ENCODE assay signal across 10 cellular contexts in genomic region chr22:45212992-45213751, GRCh38. TPM values are rescaled to one million over a fixed set of nuclear protein-coding genes. Genes with fewer than 3 reads are reported as not detected.
DNase-seq lines count a peak whose midpoint lies in the region; ATAC-seq and TF ChIP-seq lines count a peak whose summit lies in the region.
"Had no signal": no experiment of that assay in that cellular context is flagged by ENCODE, and none has a peak within 500 bp of the region (broad histone marks: within the 10 kb centered on the region; RNA-seq: fewer than 3 reads in every experiment).

No MANE protein-coding gene starts in this region.

- DNase-seq in Right ventricle myocardium inferior (ENCODE audit: missing footprints) (no peak), cardiac septum (ENCODE audit: low spot score) (no peak), chondrocyte (ENCODE audit: low spot score) (peak; percentile 72), midbrain (lab: John Stamatoyannopoulos, UW) (peak; percentile 67), vagina (ENCODE audit: extremely low spot score in 2 of 2) (no peak)
- no peak for DNase-seq in activated T-cell treated with anti-CD3 and anti-CD28 coated beads, Interleukin-2, amount 50 U/mL, for 72 hours
- no peak for DNase-seq in stimulated activated CD4-positive, alpha-beta T cell treated with anti-CD3 and anti-CD28 coated beads, Interleukin-4, amount 100 ng/mL, for 4 hours
- DNase-seq: 8988T had no signal

- no peak for TF ChIP-seq POLR2A in vagina (IDR thresholded peaks at IDR 0.05)

- TF ChIP-seq CTCF in chondrocyte (IDR thresholded peaks at IDR 0.05) (no peak), vagina (IDR thresholded peaks at IDR 0.05) (no peak)

- H3K4me3 Mint-ChIP-seq in chondrocyte (ENCODE audit: unreplicated experiment), result peak overlapping the region; percentile 70
- H3K4me3 Mint-ChIP-seq in activated T-cell treated with anti-CD3 and anti-CD28 coated beads, Interleukin-2, amount 50 U/mL, for 72 hours, result no peak overlapping the region
- H3K4me3 Mint-ChIP-seq: T-helper 2 cell treated with Interferon-gamma antibody and Interleukin-4, amounts not matched to agents 5 μg/mL and 100 μg/mL, for 36 hours had no signal

- peak overlapping the region; percentile 96 for H3K27ac Mint-ChIP-seq in chondrocyte (ENCODE audit: unreplicated experiment)
- H3K27ac Mint-ChIP-seq in activated T-cell treated with anti-CD3 and anti-CD28 coated beads, Interleukin-2, amount 50 U/mL, for 72 hours, result no peak overlapping the region
- H3K27ac Mint-ChIP-seq: T-helper 2 cell treated with Interferon-gamma antibody and Interleukin-4, amounts not matched to agents 5 μg/mL and 100 μg/mL, for 36 hours had no signal

- peaks cover 60% of the 10 kb centered on the region for H3K4me1 ChIP-seq in vagina

- peak overlapping the region; percentile 43 to 47 for H3K4me3 ChIP-seq in vagina

- H3K27me3 ChIP-seq in vagina, result no peaks in the 10 kb centered on the region

- peak overlapping the region; percentile 86 for H3K27ac ChIP-seq in vagina

- H3K36me3 ChIP-seq in vagina, result no peaks in the 10 kb centered on the region

- intact Hi-C loops in Right ventricle myocardium inferior (cut with DNase I), result no loop called here
- intact Hi-C loops in cardiac septum (cut with DNase I), result no loop called here
- intact Hi-C loops in vagina (cut with DNase I), result no loop called here

- peaks cover 64% of the 10 kb centered on the region for H3K4me1 Mint-ChIP-seq in chondrocyte (ENCODE audit: low read depth)
- no peaks in the 10 kb centered on the region for H3K4me1 Mint-ChIP-seq in activated T-cell treated with anti-CD3 and anti-CD28 coated beads, Interleukin-2, amount 50 U/mL, for 72 hours (ENCODE audit: low read depth)

- H3K9me3 ChIP-seq in vagina, result no peaks in the 10 kb centered on the region

- no peaks in the 10 kb centered on the region for H3K9me3 Mint-ChIP-seq in chondrocyte (ENCODE audit: low read depth)
- H3K9me3 Mint-ChIP-seq in activated T-cell treated with anti-CD3 and anti-CD28 coated beads, Interleukin-2, amount 50 U/mL, for 72 hours, result no peaks in the 10 kb centered on the region
- H3K9me3 Mint-ChIP-seq: T-helper 2 cell treated with Interferon-gamma antibody and Interleukin-4, amounts not matched to agents 5 μg/mL and 100 μg/mL, for 36 hours had no signal

- ATAC-seq in Right ventricle myocardium inferior, result peak; percentile 66
- ATAC-seq in activated T-cell treated with anti-CD3 and anti-CD28 coated beads, Interleukin-2, amount 50 U/mL, for 72 hours (replicated peaks in 1 of 2), result no peak
- no peak for ATAC-seq in HG03097 (IDR thresholded peaks at IDR 0.05; ENCODE audit: low FRiP score, unreplicated experiment)

- H3K27me3 Mint-ChIP-seq in chondrocyte (ENCODE audit: low read depth), result no peaks in the 10 kb centered on the region
- H3K27me3 Mint-ChIP-seq in activated T-cell treated with anti-CD3 and anti-CD28 coated beads, Interleukin-2, amount 50 U/mL, for 72 hours (ENCODE audit: low read depth), result no peaks in the 10 kb centered on the region

- H3K36me3 Mint-ChIP-seq in chondrocyte (ENCODE audit: low read depth), result peaks cover 3% of the 10 kb centered on the region
- no peaks in the 10 kb centered on the region for H3K36me3 Mint-ChIP-seq in activated T-cell treated with anti-CD3 and anti-CD28 coated beads, Interleukin-2, amount 50 U/mL, for 72 hours (ENCODE audit: insufficient read depth in 2 of 2)

RNA-seq across cellular contexts. Expression of gene KIAA0930, which starts 27.5 kb away (rescaled TPM):
- total RNA-seq in Right ventricle myocardium inferior (22.3 TPM), cardiac septum (21.6 TPM), chondrocyte (103 to 109 TPM (median 109 TPM) in 3 replicates), vagina (42.5 TPM)
- 10 to 100 TPM; 25.3 to 26.4 TPM for total RNA-seq in activated T-cell treated with anti-CD3 and anti-CD28 coated beads, Interleukin-2, amount 50 U/mL, for 72 hours

RNA-seq across cellular contexts. Expression of gene NUP50, which starts 49.4 kb away (rescaled TPM):
- total RNA-seq in Right ventricle myocardium inferior, result 15.2 TPM
- total RNA-seq in cardiac septum, result 13.4 TPM
- 35.8 to 44.1 TPM (median 41.6 TPM) in 3 replicates for total RNA-seq in chondrocyte
- 76.9 TPM for total RNA-seq in vagina
- total RNA-seq in activated T-cell treated with anti-CD3 and anti-CD28 coated beads, Interleukin-2, amount 50 U/mL, for 72 hours, result 100 to 1,000 TPM; 162 to 184 TPM

Comparison
In these comparisons a context has a peak if more than half of its experiments do, and no peak if none do; other contexts are left out.
1. DNase-seq: peak in chondrocyte (single experiment) and midbrain (single experiment); none in Right ventricle myocardium inferior (single experiment), cardiac septum (single experiment), vagina (0 of 2), activated T-cell treated with anti-CD3 and anti-CD28 coated beads, Interleukin-2, amount 50 U/mL, for 72 hours (0 of 2) and stimulated activated CD4-positive, alpha-beta T cell treated with anti-CD3 and anti-CD28 coated beads, Interleukin-4, amount 100 ng/mL, for 4 hours (0 of 2).